15 cellular contexts compared by ENCODE assay signal in genomic region chr2:86022661-86023365, GRCh38.
A peak's percentile ranks its signal among the peaks of the same experiment; 100 is the strongest.
DNase-seq lines count a peak whose midpoint lies in the region; ATAC-seq, FAIRE-seq and TF ChIP-seq lines count a peak whose summit lies in the region.
"Had no signal": no experiment of that assay in that cellular context is flagged by ENCODE, and none has a peak within 500 bp of the region (broad histone marks: within the 10 kb centered on the region; RNA-seq: fewer than 3 reads in every experiment).

No MANE protein-coding gene starts in this region.

- no peaks in the 10 kb centered on the region for H3F3A ChIP-seq in neural progenitor cell (ENCODE audit: low read depth)

- no TSS peak for BruUV-seq in K562 (replicated peaks; lab: Mats Ljungman, UMichigan)

- no peak overlapping the region for H3K4me2 ChIP-seq in K562 (ENCODE audit: insufficient read depth, low read length)
- no peak overlapping the region for H3K4me2 ChIP-seq in neural progenitor cell
- H3K4me2 ChIP-seq: A549 had no signal

- no peaks in the 10 kb centered on the region for H3K9me3 Mint-ChIP-seq in activated T-cell treated with anti-CD3 and anti-CD28 coated beads, Interleukin-2, amount 50 U/mL, for 72 hours
- H3K9me3 Mint-ChIP-seq in stimulated activated naive CD8-positive, alpha-beta T cell treated with anti-CD3 and anti-CD28 coated beads, Interleukin-15, amount 100 ng/mL, for 72 hours, result no peaks in the 10 kb centered on the region
- H3K9me3 Mint-ChIP-seq in neural progenitor cell, result no peaks in the 10 kb centered on the region

- H3K4me1 Mint-ChIP-seq in activated T-cell treated with anti-CD3 and anti-CD28 coated beads, Interleukin-2, amount 50 U/mL, for 72 hours (ENCODE audit: low read depth), result peaks cover 10% of the 10 kb centered on the region
- H3K4me1 Mint-ChIP-seq in stimulated activated naive CD8-positive, alpha-beta T cell treated with anti-CD3 and anti-CD28 coated beads, Interleukin-15, amount 100 ng/mL, for 72 hours, result peaks cover 31% of the 10 kb centered on the region
- no peaks in the 10 kb centered on the region for H3K4me1 Mint-ChIP-seq in neural progenitor cell

- TF ChIP-seq CTCF in K562 (IDR thresholded peaks at IDR 0.05 in 2 of 3, conservative IDR thresholded peaks at IDR 0.05 in 1 of 3; ENCODE audit: insufficient read depth in 2 of 3, low read depth in 1 of 3, low read length in 3 of 3), result no peak
- TF ChIP-seq CTCF in neural progenitor cell (IDR thresholded peaks at IDR 0.05), result no peak

- peaks cover 0 to 19% of the 10 kb centered on the region in 2 experiments; a peak in 2 of 5 replicates for H3K4me1 ChIP-seq in K562 (replicated peaks in 1 of 2; ENCODE audit: control insufficient read depth in 2 of 2, insufficient read depth in 2 of 2, low read length in 2 of 2)
- no peaks in the 10 kb centered on the region for H3K4me1 ChIP-seq in neural progenitor cell

- no peaks in the 10 kb centered on the region for H3K27me3 Mint-ChIP-seq in activated T-cell treated with anti-CD3 and anti-CD28 coated beads, Interleukin-2, amount 50 U/mL, for 72 hours (ENCODE audit: low read depth)
- H3K27me3 Mint-ChIP-seq in stimulated activated naive CD8-positive, alpha-beta T cell treated with anti-CD3 and anti-CD28 coated beads, Interleukin-15, amount 100 ng/mL, for 72 hours, result no peaks in the 10 kb centered on the region
- H3K27me3 Mint-ChIP-seq in neural progenitor cell (ENCODE audit: insufficient read depth, low read depth), result peaks cover 5% of the 10 kb centered on the region

- H3K9ac ChIP-seq in K562 (ENCODE audit: insufficient read depth in 1 of 2, low read depth in 2 of 2, low read length in 2 of 2) (no peak overlapping the region), neural progenitor cell (no peak overlapping the region)

- H3K36me3 ChIP-seq in K562 (ENCODE audit: control insufficient read depth, insufficient read depth, low read length) (peaks cover 40% of the 10 kb centered on the region; the same call in 2 of the 3 replicates), neural progenitor cell (no peaks in the 10 kb centered on the region)

- peaks cover 4 to 10% of the 10 kb centered on the region in 2 donors for H3K36me3 Mint-ChIP-seq in activated T-cell treated with anti-CD3 and anti-CD28 coated beads, Interleukin-2, amount 50 U/mL, for 72 hours (ENCODE audit: insufficient read depth in 2 of 2)
- peaks cover 7% of the 10 kb centered on the region for H3K36me3 Mint-ChIP-seq in neural progenitor cell

- no peaks in the 10 kb centered on the region for H3K9me3 ChIP-seq in K562 (replicated peaks; ENCODE audit: control insufficient read depth, insufficient read depth, low read depth, low read length)
- H3K9me3 ChIP-seq in neural progenitor cell (ENCODE audit: low read depth), result no peaks in the 10 kb centered on the region
- H3K9me3 ChIP-seq: A549, upper lobe of right lung had no signal

- H3K27ac ChIP-seq in K562 (ENCODE audit: extremely low read depth, low read depth, low read length) (no peak overlapping the region), neural progenitor cell (no peak overlapping the region)
- H3K27ac ChIP-seq: upper lobe of right lung had no signal

- no peak overlapping the region for H3K4me3 Mint-ChIP-seq in activated T-cell treated with anti-CD3 and anti-CD28 coated beads, Interleukin-2, amount 50 U/mL, for 72 hours
- H3K4me3 Mint-ChIP-seq in stimulated activated naive CD8-positive, alpha-beta T cell treated with anti-CD3 and anti-CD28 coated beads, Interleukin-15, amount 100 ng/mL, for 72 hours, result no peak overlapping the region
- H3K4me3 Mint-ChIP-seq in neural progenitor cell, result no peak overlapping the region

- TF ChIP-seq POLR2A in K562 (conservative IDR thresholded peaks at IDR 0.05), result 0 out of 2 replicates have a peak, but pooled peaks have one; percentile 10

- in situ Hi-C loops in K562 (cut with MboI), result no loop called here

- H4K20me1 ChIP-seq in K562 (replicated peaks; ENCODE audit: control insufficient read depth, insufficient read depth, low read length) (no peaks in the 10 kb centered on the region), neural progenitor cell (ENCODE audit: low read depth) (no peaks in the 10 kb centered on the region)

- CTCF ChIA-PET in K562 (lab: Yijun Ruan, JAX; ENCODE audit: low intra/inter-chr PET ratio), result interaction anchor here (0.6 kb wide), 1 partner anchor 67 kb away, joined by 3 read pairs; no protein-coding TSS in a partner anchor

- H2AFZ ChIP-seq in K562 (ENCODE audit: low read depth, low read length), result no peak overlapping the region
- H2AFZ ChIP-seq in neural progenitor cell (replicated peaks), result no peak overlapping the region

- no peak for TF ChIP-seq RAD21 in K562 (CRISPR knock-in tag; conservative IDR thresholded peaks at IDR 0.05 in 1 of 2, IDR thresholded peaks at IDR 0.05 in 1 of 2)

- H3K27ac Mint-ChIP-seq in activated T-cell treated with anti-CD3 and anti-CD28 coated beads, Interleukin-2, amount 50 U/mL, for 72 hours, result no peak overlapping the region
- H3K27ac Mint-ChIP-seq in stimulated activated naive CD8-positive, alpha-beta T cell treated with anti-CD3 and anti-CD28 coated beads, Interleukin-15, amount 100 ng/mL, for 72 hours, result no peak overlapping the region
- H3K27ac Mint-ChIP-seq in neural progenitor cell, result no peak overlapping the region

- FAIRE-seq in K562 (lab: Jason Lieb, UNC) (no peak), urothelium cell line (lab: Jason Lieb, UNC) (no peak)
- FAIRE-seq: A549, H54 had no signal

- H3K27me3 ChIP-seq in K562 (ENCODE audit: control insufficient read depth in 2 of 2, insufficient read depth in 2 of 2, low read length in 2 of 2), result no peaks in the 10 kb centered on the region
- no peaks in the 10 kb centered on the region for H3K27me3 ChIP-seq in neural progenitor cell
- H3K27me3 ChIP-seq: upper lobe of right lung had no signal

- intact Hi-C loops in K562 (cut with micrococcal nuclease), result loop anchor here (2.0 kb wide), 1 partner anchor 134 kb away; the partner anchor contains the start of gene ST3GAL5

- H3K4me3 ChIP-seq in K562, result no peak overlapping the region
- H3K4me3 ChIP-seq in neural progenitor cell, result no peak overlapping the region
- H3K4me3 ChIP-seq: A549, upper lobe of right lung had no signal

- no peak for TF ChIP-seq EP300 in K562 (IDR thresholded peaks at IDR 0.05; ENCODE audit: low read length)

- peaks cover 4% of the 10 kb centered on the region for H3K9me1 ChIP-seq in K562 (ENCODE audit: control insufficient read depth, insufficient read depth, low read length)

- H3K79me2 ChIP-seq in K562 (ENCODE audit: control insufficient read depth, insufficient read depth, low read length) (no peaks in the 10 kb centered on the region), neural progenitor cell (ENCODE audit: low read depth) (no peaks in the 10 kb centered on the region)

- POLR2A ChIA-PET in K562 (lab: Yijun Ruan, JAX), result interaction anchor here (0.6 to 1.4 kb wide), 5 partner anchors 12 to 185 kb away, joined by 3 to 5 read pairs (median 3); partner anchors contain the start of gene IMMT

- 81% methylated on average over 12 of the region's 13 CpGs for WGBS in K562 (ENCODE audit: insufficient coverage, low coverage, missing lambda C conversion rate)

- ATAC-seq in activated T-cell treated with anti-CD3 and anti-CD28 coated beads, Interleukin-2, amount 50 U/mL, for 72 hours (replicated peaks in 1 of 2), result peak; percentile 39 to 65
- peak; percentile 82 for ATAC-seq in HG02798 (IDR thresholded peaks at IDR 0.05; ENCODE audit: poor library complexity, unreplicated experiment)
- ATAC-seq in K562, result no peak
- ATAC-seq in stimulated activated naive CD8-positive, alpha-beta T cell treated with anti-CD3 and anti-CD28 coated beads, Interleukin-15, amount 100 ng/mL, for 72 hours, result peak; percentile 68
- ATAC-seq: upper lobe of right lung had no signal

- DNase-seq in activated T-cell treated with anti-CD3 and anti-CD28 coated beads, Interleukin-2, amount 50 U/mL, for 72 hours, result no peak
- no peak for DNase-seq in activated T-cell treated with anti-CD3 and anti-CD28 coated beads, Interleukin-2, amount 50 U/mL, for 1 hour
- DNase-seq in K562 (ENCODE audit: extremely low read depth in 1 of 4, low spot score in 3 of 4) (no peak), RPMI8226 (no peak), neural progenitor cell (ENCODE audit: low spot score) (no peak), urothelium cell line (ENCODE audit: low spot score) (no peak)
- DNase-seq in stimulated activated naive CD8-positive, alpha-beta T cell treated with anti-CD3 and anti-CD28 coated beads, Interleukin-15, amount 100 ng/mL, for 72 hours, result no peak
- DNase-seq: NCI-H1436 treated with DMSO at 0.1 percent for 48 hours, NCI-H526, occipital lobe, Right ventricle myocardium superior, upper lobe of right lung had no signal

TF ChIP-seq in K562, 482 proteins besides CTCF, POLR2A, EP300 and RAD21 (continues in another document):
- TF ChIP-seq DNMT1 (IDR thresholded peaks at IDR 0.05), result no peak
- no peak for TF ChIP-seq RBM22 (IDR thresholded peaks at IDR 0.05; ENCODE audit: low read depth, low read length, poor library complexity, severe bottlenecking)
- TF ChIP-seq ZNF121 (CRISPR knock-in tag; conservative IDR thresholded peaks at IDR 0.05), result no peak
- no peak for TF ChIP-seq MXI1 (IDR thresholded peaks at IDR 0.05; ENCODE audit: low read depth, low read length)
- no peak for TF ChIP-seq DIDO1 (tag; IDR thresholded peaks at IDR 0.05; ENCODE audit: low read depth)
- TF ChIP-seq DACH1 (IDR thresholded peaks at IDR 0.05; ENCODE audit: partially characterized antibody), result no peak
- TF ChIP-seq MCM5 (IDR thresholded peaks at IDR 0.05; ENCODE audit: low read depth), result no peak
- no peak for TF ChIP-seq RBM34 (IDR thresholded peaks at IDR 0.05; ENCODE audit: borderline replicate concordance, insufficient read depth, low read length)
- TF ChIP-seq CHD1 (IDR thresholded peaks at IDR 0.05; ENCODE audit: low read length), result no peak
- TF ChIP-seq PKNOX1 (IDR thresholded peaks at IDR 0.05), result no peak
- TF ChIP-seq CCAR2 (IDR thresholded peaks at IDR 0.05; ENCODE audit: low read depth, low read length), result no peak
- no peak for TF ChIP-seq NR2C1 (IDR thresholded peaks at IDR 0.05)
- TF ChIP-seq NR2C1 (tag; IDR thresholded peaks at IDR 0.05), result no peak
